ENCODE assay signal across 2 cellular contexts in the genomic region with DNA sequence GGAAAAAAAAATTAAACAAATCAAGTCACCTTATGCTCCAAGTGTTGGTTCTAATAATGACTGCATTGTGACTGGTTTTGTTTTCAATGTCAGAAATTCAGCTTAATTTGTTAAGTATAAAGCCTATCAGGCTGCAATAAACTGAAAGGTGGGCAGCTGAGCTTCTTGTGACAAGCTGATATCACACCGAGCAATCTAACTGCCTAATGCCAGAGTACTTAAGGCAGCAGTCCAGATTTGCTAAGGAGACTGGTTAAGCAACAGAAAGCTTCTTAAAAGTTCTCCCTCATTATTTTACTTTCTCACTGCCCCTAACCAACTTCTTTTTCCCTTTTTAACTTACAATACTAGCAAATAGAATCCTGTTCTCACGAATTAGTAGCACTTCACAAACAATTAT.
TF ChIP-seq lines count a peak whose summit lies in the region.

No MANE protein-coding gene starts in this region.

TF ChIP-seq in IMR-90, 13 proteins besides CTCF, POLR2A, EP300 and RAD21 (continued from another document):
- TF ChIP-seq RCOR1 (IDR thresholded peaks at IDR 0.05; ENCODE audit: insufficient replicate concordance, low read length): no peak
- no peak for TF ChIP-seq MAFK (IDR thresholded peaks at IDR 0.05; ENCODE audit: low read depth, low read length)
- no peak for TF ChIP-seq FOS (IDR thresholded peaks at IDR 0.05; ENCODE audit: low read depth, low read length)
- TF ChIP-seq, protein P1, sequence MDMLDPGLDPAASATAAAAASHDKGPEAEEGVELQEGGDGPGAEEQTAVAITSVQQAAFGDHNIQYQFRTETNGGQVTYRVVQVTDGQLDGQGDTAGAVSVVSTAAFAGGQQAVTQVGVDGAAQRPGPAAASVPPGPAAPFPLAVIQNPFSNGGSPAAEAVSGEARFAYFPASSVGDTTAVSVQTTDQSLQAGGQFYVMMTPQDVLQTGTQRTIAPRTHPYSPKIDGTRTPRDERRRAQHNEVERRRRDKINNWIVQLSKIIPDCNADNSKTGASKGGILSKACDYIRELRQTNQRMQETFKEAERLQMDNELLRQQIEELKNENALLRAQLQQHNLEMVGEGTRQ (IDR thresholded peaks at IDR 0.05; ENCODE audit: low read depth, low read length): no peak
- no peak for TF ChIP-seq MXI1 (IDR thresholded peaks at IDR 0.05; ENCODE audit: borderline replicate concordance, low read depth, low read length)

TF ChIP-seq in SK-N-SH treated with all-trans-retinoic acid at 6 μM for 48 hours, 23 proteins besides CTCF, POLR2A, EP300 and RAD21 (continued from another document):
- TF ChIP-seq, protein P2, sequence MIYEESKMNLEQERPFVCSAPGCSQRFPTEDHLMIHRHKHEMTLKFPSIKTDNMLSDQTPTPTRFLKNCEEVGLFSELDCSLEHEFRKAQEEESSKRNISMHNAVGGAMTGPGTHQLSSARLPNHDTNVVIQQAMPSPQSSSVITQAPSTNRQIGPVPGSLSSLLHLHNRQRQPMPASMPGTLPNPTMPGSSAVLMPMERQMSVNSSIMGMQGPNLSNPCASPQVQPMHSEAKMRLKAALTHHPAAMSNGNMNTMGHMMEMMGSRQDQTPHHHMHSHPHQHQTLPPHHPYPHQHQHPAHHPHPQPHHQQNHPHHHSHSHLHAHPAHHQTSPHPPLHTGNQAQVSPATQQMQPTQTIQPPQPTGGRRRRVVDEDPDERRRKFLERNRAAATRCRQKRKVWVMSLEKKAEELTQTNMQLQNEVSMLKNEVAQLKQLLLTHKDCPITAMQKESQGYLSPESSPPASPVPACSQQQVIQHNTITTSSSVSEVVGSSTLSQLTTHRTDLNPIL (CRISPR knock-in tag; IDR thresholded peaks at IDR 0.05; ENCODE audit: low read depth): no peak
- TF ChIP-seq, protein P3, sequence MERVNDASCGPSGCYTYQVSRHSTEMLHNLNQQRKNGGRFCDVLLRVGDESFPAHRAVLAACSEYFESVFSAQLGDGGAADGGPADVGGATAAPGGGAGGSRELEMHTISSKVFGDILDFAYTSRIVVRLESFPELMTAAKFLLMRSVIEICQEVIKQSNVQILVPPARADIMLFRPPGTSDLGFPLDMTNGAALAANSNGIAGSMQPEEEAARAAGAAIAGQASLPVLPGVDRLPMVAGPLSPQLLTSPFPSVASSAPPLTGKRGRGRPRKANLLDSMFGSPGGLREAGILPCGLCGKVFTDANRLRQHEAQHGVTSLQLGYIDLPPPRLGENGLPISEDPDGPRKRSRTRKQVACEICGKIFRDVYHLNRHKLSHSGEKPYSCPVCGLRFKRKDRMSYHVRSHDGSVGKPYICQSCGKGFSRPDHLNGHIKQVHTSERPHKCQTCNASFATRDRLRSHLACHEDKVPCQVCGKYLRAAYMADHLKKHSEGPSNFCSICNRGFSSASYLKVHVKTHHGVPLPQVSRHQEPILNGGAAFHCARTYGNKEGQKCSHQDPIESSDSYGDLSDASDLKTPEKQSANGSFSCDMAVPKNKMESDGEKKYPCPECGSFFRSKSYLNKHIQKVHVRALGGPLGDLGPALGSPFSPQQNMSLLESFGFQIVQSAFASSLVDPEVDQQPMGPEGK (CRISPR knock-in tag; IDR thresholded peaks at IDR 0.05; ENCODE audit: borderline replicate concordance): no peak
- TF ChIP-seq BACH2 (CRISPR knock-in tag; IDR thresholded peaks at IDR 0.05; ENCODE audit: borderline replicate concordance): no peak
- TF ChIP-seq ZFP30 (CRISPR knock-in tag; IDR thresholded peaks at IDR 0.05): no peak
- no peak for TF ChIP-seq ESRRG (CRISPR knock-in tag; IDR thresholded peaks at IDR 0.05)
- TF ChIP-seq TOX (CRISPR knock-in tag; IDR thresholded peaks at IDR 0.05; ENCODE audit: borderline replicate concordance): no peak
- no peak for TF ChIP-seq RARB (CRISPR knock-in tag; IDR thresholded peaks at IDR 0.05)
- no peak for TF ChIP-seq ZNF565 (CRISPR knock-in tag; conservative IDR thresholded peaks at IDR 0.05; ENCODE audit: low read depth)
- TF ChIP-seq, protein P4, sequence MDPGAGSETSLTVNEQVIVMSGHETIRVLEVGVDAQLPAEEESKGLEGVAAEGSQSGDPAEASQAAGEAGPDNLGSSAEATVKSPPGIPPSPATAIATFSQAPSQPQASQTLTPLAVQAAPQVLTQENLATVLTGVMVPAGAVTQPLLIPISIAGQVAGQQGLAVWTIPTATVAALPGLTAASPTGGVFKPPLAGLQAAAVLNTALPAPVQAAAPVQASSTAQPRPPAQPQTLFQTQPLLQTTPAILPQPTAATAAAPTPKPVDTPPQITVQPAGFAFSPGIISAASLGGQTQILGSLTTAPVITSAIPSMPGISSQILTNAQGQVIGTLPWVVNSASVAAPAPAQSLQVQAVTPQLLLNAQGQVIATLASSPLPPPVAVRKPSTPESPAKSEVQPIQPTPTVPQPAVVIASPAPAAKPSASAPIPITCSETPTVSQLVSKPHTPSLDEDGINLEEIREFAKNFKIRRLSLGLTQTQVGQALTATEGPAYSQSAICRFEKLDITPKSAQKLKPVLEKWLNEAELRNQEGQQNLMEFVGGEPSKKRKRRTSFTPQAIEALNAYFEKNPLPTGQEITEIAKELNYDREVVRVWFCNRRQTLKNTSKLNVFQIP (CRISPR knock-in tag; IDR thresholded peaks at IDR 0.05; ENCODE audit: borderline replicate concordance, low read depth): no peak
- no peak for TF ChIP-seq ZNF70 (CRISPR knock-in tag; IDR thresholded peaks at IDR 0.05)
- TF ChIP-seq GLIS3 (CRISPR knock-in tag; IDR thresholded peaks at IDR 0.05): no peak
